9 cellular contexts compared by ENCODE assay signal in the genomic region with DNA sequence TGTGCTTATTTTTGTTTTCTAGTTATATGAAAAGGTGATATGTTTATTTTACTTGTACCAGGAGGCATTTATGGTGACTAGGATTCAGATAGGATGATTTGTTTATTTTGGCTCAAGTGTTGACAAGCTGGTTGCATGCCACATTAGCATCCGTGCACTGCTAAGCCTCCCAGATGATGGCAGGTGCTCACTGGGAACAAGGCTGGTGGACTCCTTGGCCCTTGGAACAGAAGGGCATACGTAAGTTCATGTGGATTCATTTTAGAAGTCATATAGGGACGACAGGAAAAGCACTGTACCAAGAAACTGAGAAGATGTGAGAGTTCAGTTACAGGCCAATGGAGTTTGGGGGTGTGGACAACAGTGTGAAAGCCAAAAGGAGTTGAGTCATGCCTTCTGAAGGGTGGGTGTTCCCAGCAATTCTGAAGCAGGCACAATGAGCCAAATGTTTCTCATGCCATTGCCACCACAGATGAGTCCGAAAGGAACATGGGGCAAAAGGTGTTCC.
DNase-seq lines count a peak whose midpoint lies in the region; ATAC-seq lines count a peak whose summit lies in the region.
"Had no signal": no experiment of that assay in that cellular context is flagged by ENCODE, and none has a peak within 500 bp of the region (broad histone marks: within the 10 kb centered on the region; RNA-seq: fewer than 3 reads in every experiment).

No MANE protein-coding gene starts in this region.

- DNase-seq in activated T-cell treated with anti-CD3 and anti-CD28 coated beads for 24 hours (ENCODE audit: low read depth) (peak; percentile 7), activated T-cell treated with anti-CD3 and anti-CD28 coated beads for 4 hours (no peak), NCI-H2107 treated with DMSO at 0.1 percent for 48 hours (lab: John Stamatoyannopoulos, UW; ENCODE audit: unreplicated experiment) (peak; percentile 79), caudate nucleus (lab: John Stamatoyannopoulos, UW) (peak in 1 of 61 donors; percentile 13), occipital lobe (lab: John Stamatoyannopoulos, UW) (peak; percentile 10)
- DNase-seq in activated CD8-positive, alpha-beta memory T cell treated with anti-CD3 and anti-CD28 coated beads, Interleukin-2, amount 50 U/mL, for 48 hours = no peak

- H3K27ac ChIP-seq in caudate nucleus (ENCODE audit: low read depth, low read length) = peak overlapping the region; percentile 3
- H3K27ac ChIP-seq: parathyroid adenoma had no signal

- ATAC-seq in GM18867 (IDR thresholded peaks at IDR 0.05; ENCODE audit: unreplicated experiment) (no peak), HG03039 (IDR thresholded peaks at IDR 0.05; ENCODE audit: unreplicated experiment) (no peak)

Comparison
In these comparisons a context has a peak if more than half of its experiments do, and no peak if none do; other contexts are left out.
1. DNase-seq: peak in activated T-cell treated with anti-CD3 and anti-CD28 coated beads for 24 hours (single experiment), NCI-H2107 treated with DMSO at 0.1 percent for 48 hours (single experiment) and occipital lobe (single experiment); none in activated T-cell treated with anti-CD3 and anti-CD28 coated beads for 4 hours (single experiment) and activated CD8-positive, alpha-beta memory T cell treated with anti-CD3 and anti-CD28 coated beads, Interleukin-2, amount 50 U/mL, for 48 hours (single experiment).